In genomic region chr7:101126651-101127459, GRCh38 we compare ENCODE assay signal across 8 cellular contexts. TPM values are rescaled to one million over a fixed set of nuclear protein-coding genes. Genes with fewer than 3 reads are reported as not detected.
DNase-seq lines count a peak whose midpoint lies in the region; ATAC-seq, FAIRE-seq and TF ChIP-seq lines count a peak whose summit lies in the region.

TSS of gene SERPINE1 (plus strand) at chr7:101127104. CDS start at chr7:101128394, 1,290 bp downstream.

- H3K27me3 Mint-ChIP-seq in CD8-positive, alpha-beta T cell (ENCODE audit: low read depth) = peaks cover 57% of the 10 kb centered on the region

- intact Hi-C loops in CD8-positive, alpha-beta T cell (cut with DNase I, micrococcal nuclease) = no loop called here
- intact Hi-C loops in dorsolateral prefrontal cortex (cut with DNase I) = no loop called here
- intact Hi-C loops in lower leg skin (cut with DNase I; ENCODE audit: low total_unique reads) = no loop called here

- H3K27me3 ChIP-seq in CD8-positive, alpha-beta T cell (ENCODE audit: insufficient read depth, low read length) = peaks cover 6% of the 10 kb centered on the region
- H3K27me3 ChIP-seq in dorsolateral prefrontal cortex = peaks cover 0 to 20% (median 0%) of the 10 kb centered on the region in 45 donors

- H3K36me3 Mint-ChIP-seq in CD8-positive, alpha-beta T cell = no peaks in the 10 kb centered on the region

- H3K9me3 Mint-ChIP-seq in CD8-positive, alpha-beta T cell = no peaks in the 10 kb centered on the region

- no peak within 1 kb of the TSS for H3K27ac ChIP-seq in CD8-positive, alpha-beta T cell (ENCODE audit: low read depth, low read length)
- peak within 1 kb of the TSS in 24 of 59 donors; percentile 12 to 78 (median 43) for H3K27ac ChIP-seq in dorsolateral prefrontal cortex

- TF ChIP-seq RAD21 in Ishikawa (IDR thresholded peaks at IDR 0.05; ENCODE audit: low read depth) = no peak

- H3K4me3 Mint-ChIP-seq in CD8-positive, alpha-beta T cell = peak within 1 kb of the TSS; percentile 56

- WGBS in lower leg skin, 2 donors = 3 to 4% methylated on average over 22 of the region's 22 CpGs

- peak in 6 of 7 experiments; percentile 27 to 69 (median 57) for DNase-seq in CD8-positive, alpha-beta T cell
- peak; percentile 61 for DNase-seq in GM19239 (ENCODE audit: insufficient read length, low spot score)
- DNase-seq in activated CD4-positive, alpha-beta T cell treated with anti-CD3 and anti-CD28 coated beads for 1 hour = peak; percentile 29
- peak in 7 of 10 donors; percentile 38 to 73 (median 51) for DNase-seq in dorsolateral prefrontal cortex
- DNase-seq in lower leg skin (ENCODE audit: low spot score in 2 of 2) = peak; percentile 92 to 97
- DNase-seq in stimulated activated CD8-positive, alpha-beta memory T cell treated with anti-CD3 and anti-CD28 coated beads, Interleukin-2, amount 100 ng/mL, for 48 hours (ENCODE audit: low read depth in 2 of 2) = peak; percentile 27 to 36

- FAIRE-seq in GM19239 (lab: Jason Lieb, UNC) = peak; percentile 56

- no peak for TF ChIP-seq CTCF in CD8-positive, alpha-beta T cell (IDR thresholded peaks at IDR 0.05)
- TF ChIP-seq CTCF in dorsolateral prefrontal cortex (IDR thresholded peaks at IDR 0.05 in 54 of 56, conservative IDR thresholded peaks at IDR 0.05 in 2 of 56; ENCODE audit: low read depth in 1 of 56, partially characterized antibody in 56 of 56) (peak in 4 of 56 donors; percentile 3 to 8 (median 6)), lower leg skin (IDR thresholded peaks at IDR 0.05) (peak in 1 of 3 donors; percentile 82)

- peak; percentile 84 for ATAC-seq in CD8-positive, alpha-beta T cell
- ATAC-seq in GM18519 (IDR thresholded peaks at IDR 0.05; ENCODE audit: low FRiP score, unreplicated experiment) = no peak

- H3K4me1 Mint-ChIP-seq in CD8-positive, alpha-beta T cell (ENCODE audit: low read depth) = peaks cover 26% of the 10 kb centered on the region

- peak within 1 kb of the TSS; percentile 31 for H3K4me3 ChIP-seq in CD8-positive, alpha-beta T cell (ENCODE audit: low read depth, low read length)
- H3K4me3 ChIP-seq in dorsolateral prefrontal cortex (peak within 1 kb of the TSS in 36 of 59 donors; percentile 1 to 49 (median 24)), lower leg skin (ENCODE audit: low read depth, poor library complexity, severe bottlenecking) (no peak within 1 kb of the TSS)

- no peaks in the 10 kb centered on the region for H3K36me3 ChIP-seq in CD8-positive, alpha-beta T cell (ENCODE audit: insufficient read depth, low read length)

- POLR2A ChIA-PET in CD8-positive, alpha-beta T cell (lab: Charles Lee) = interaction anchor here (0.6 kb wide), 1 partner anchor 45 kb away, joined by 4 read pairs; no protein-coding TSS in a partner anchor

- no peak for TF ChIP-seq EP300 in Ishikawa (IDR thresholded peaks at IDR 0.05; ENCODE audit: borderline replicate concordance)

- CTCF ChIA-PET in CD8-positive, alpha-beta T cell (lab: Charles Lee) = interaction anchor here (1.4 to 2.6 kb wide), 2 partner anchors 17 to 66 kb away, joined by 5 to 10 read pairs; no protein-coding TSS in a partner anchor

- no peaks in the 10 kb centered on the region for H3K9me3 ChIP-seq in CD8-positive, alpha-beta T cell (ENCODE audit: low read length)

- peaks cover 18% of the 10 kb centered on the region for H3K4me1 ChIP-seq in CD8-positive, alpha-beta T cell (ENCODE audit: insufficient read depth, low read length)

- TF ChIP-seq POLR2A in lower leg skin (IDR thresholded peaks at IDR 0.05) = no peak

- no peak within 1 kb of the TSS for H3K27ac Mint-ChIP-seq in CD8-positive, alpha-beta T cell

TF ChIP-seq in Ishikawa, 13 proteins besides CTCF, POLR2A, EP300 and RAD21:
- TF ChIP-seq TEAD4 (IDR thresholded peaks at IDR 0.05) (peak; percentile 1; the same call in 1 of the 2 replicates), REST (IDR thresholded peaks at IDR 0.05; ENCODE audit: low read depth) (no peak), USF1 (IDR thresholded peaks at IDR 0.05) (0 out of 2 replicates have a peak, but pooled peaks have one; percentile 26), YY1 (IDR thresholded peaks at IDR 0.05; ENCODE audit: low read depth) (no peak), FOXM1 (IDR thresholded peaks at IDR 0.05; ENCODE audit: borderline replicate concordance, low read depth) (no peak), EGR1 (IDR thresholded peaks at IDR 0.05) (no peak), MAX (IDR thresholded peaks at IDR 0.05) (0 out of 2 replicates have a peak, but pooled peaks have one; percentile 15), NFIC (IDR thresholded peaks at IDR 0.05) (peak; percentile 8), CEBPB (IDR thresholded peaks at IDR 0.05) (no peak), CREB1 (IDR thresholded peaks at IDR 0.05; ENCODE audit: low read depth) (no peak), ZBTB7A (IDR thresholded peaks at IDR 0.05; ENCODE audit: low read depth) (0 out of 2 replicates have a peak, but pooled peaks have one; percentile 46)

RNA-seq across cellular contexts. Expression of gene SERPINE1, which starts in this region (rescaled TPM):
- total RNA-seq in CD8-positive, alpha-beta T cell = under 1 TPM; 0.14 to 0.24 TPM
- total RNA-seq in dorsolateral prefrontal cortex (10 to 100 TPM in 4 of 120 experiments, 1 to 10 TPM in 94, under 1 TPM in 22; 0.31 to 13.4 (median 2.0) TPM), lower leg skin (1 to 10 TPM; 4.8 to 9.4 (median 8.9) TPM)

Comparison
In these comparisons a context has a peak if more than half of its experiments do, and no peak if none do; other contexts are left out.
1. Peak in DNase-seq, ATAC-seq and H3K4me3 ChIP-seq in CD8-positive, alpha-beta T cell; RNA of the gene not detected or under 1 TPM.
2. DNase-seq: peak in every context shown above with its lines; median percentile 94 in lower leg skin; 61 in GM19239; 57 in CD8-positive, alpha-beta T cell; 51 in dorsolateral prefrontal cortex; 32 in stimulated activated CD8-positive, alpha-beta memory T cell treated with anti-CD3 and anti-CD28 coated beads, Interleukin-2, amount 100 ng/mL, for 48 hours; 29 in activated CD4-positive, alpha-beta T cell treated with anti-CD3 and anti-CD28 coated beads for 1 hour.